1 cellular context compared by ENCODE assay signal in the genomic region with DNA sequence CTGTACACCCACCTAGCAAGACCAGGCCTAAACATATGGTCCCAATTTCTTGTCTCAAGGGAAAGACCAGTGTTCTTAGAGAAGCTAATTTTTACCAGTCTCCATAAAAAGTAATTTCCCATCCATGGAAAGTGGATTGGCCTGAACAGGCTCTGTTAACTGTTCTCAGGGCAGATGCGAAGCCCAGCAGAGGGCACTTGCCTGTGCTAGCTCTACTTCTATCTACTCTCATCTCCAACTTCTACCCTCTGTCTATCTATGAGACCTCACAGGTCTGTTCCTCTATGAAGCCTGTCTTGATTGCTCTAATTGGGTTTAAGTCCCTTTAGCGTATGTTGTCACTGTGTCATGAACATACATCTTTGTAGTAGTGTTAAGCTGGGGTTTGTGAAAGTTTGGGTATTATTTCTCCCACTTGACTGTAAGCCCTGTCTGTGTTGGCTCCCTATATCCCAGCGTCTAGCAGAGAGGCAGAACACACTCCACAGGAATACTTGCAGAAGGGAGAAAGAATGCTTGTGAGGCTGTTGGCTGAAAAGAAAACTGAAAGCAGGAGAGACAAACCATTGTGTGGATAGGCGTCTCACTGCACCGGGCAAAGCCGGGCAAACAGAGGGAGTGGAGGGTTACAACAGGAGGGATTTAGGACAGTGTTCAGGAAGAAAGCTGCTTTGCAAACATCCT.
TF ChIP-seq lines count a peak whose summit lies in the region.

No MANE protein-coding gene starts in this region.

TF ChIP-seq in SK-N-SH treated with all-trans-retinoic acid at 6 μM for 48 hours, 23 proteins besides CTCF, POLR2A, EP300 and RAD21 (continued from another document):
- TF ChIP-seq, protein P1, sequence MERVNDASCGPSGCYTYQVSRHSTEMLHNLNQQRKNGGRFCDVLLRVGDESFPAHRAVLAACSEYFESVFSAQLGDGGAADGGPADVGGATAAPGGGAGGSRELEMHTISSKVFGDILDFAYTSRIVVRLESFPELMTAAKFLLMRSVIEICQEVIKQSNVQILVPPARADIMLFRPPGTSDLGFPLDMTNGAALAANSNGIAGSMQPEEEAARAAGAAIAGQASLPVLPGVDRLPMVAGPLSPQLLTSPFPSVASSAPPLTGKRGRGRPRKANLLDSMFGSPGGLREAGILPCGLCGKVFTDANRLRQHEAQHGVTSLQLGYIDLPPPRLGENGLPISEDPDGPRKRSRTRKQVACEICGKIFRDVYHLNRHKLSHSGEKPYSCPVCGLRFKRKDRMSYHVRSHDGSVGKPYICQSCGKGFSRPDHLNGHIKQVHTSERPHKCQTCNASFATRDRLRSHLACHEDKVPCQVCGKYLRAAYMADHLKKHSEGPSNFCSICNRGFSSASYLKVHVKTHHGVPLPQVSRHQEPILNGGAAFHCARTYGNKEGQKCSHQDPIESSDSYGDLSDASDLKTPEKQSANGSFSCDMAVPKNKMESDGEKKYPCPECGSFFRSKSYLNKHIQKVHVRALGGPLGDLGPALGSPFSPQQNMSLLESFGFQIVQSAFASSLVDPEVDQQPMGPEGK (CRISPR knock-in tag; IDR thresholded peaks at IDR 0.05; ENCODE audit: borderline replicate concordance), result no peak
- TF ChIP-seq ZNF8 (CRISPR knock-in tag; IDR thresholded peaks at IDR 0.05) (no peak), ZFP30 (CRISPR knock-in tag; IDR thresholded peaks at IDR 0.05) (no peak), BACH2 (CRISPR knock-in tag; IDR thresholded peaks at IDR 0.05; ENCODE audit: borderline replicate concordance) (no peak), RARB (CRISPR knock-in tag; IDR thresholded peaks at IDR 0.05) (no peak), OSR1 (CRISPR knock-in tag; IDR thresholded peaks at IDR 0.05) (no peak)
- TF ChIP-seq, protein P2, sequence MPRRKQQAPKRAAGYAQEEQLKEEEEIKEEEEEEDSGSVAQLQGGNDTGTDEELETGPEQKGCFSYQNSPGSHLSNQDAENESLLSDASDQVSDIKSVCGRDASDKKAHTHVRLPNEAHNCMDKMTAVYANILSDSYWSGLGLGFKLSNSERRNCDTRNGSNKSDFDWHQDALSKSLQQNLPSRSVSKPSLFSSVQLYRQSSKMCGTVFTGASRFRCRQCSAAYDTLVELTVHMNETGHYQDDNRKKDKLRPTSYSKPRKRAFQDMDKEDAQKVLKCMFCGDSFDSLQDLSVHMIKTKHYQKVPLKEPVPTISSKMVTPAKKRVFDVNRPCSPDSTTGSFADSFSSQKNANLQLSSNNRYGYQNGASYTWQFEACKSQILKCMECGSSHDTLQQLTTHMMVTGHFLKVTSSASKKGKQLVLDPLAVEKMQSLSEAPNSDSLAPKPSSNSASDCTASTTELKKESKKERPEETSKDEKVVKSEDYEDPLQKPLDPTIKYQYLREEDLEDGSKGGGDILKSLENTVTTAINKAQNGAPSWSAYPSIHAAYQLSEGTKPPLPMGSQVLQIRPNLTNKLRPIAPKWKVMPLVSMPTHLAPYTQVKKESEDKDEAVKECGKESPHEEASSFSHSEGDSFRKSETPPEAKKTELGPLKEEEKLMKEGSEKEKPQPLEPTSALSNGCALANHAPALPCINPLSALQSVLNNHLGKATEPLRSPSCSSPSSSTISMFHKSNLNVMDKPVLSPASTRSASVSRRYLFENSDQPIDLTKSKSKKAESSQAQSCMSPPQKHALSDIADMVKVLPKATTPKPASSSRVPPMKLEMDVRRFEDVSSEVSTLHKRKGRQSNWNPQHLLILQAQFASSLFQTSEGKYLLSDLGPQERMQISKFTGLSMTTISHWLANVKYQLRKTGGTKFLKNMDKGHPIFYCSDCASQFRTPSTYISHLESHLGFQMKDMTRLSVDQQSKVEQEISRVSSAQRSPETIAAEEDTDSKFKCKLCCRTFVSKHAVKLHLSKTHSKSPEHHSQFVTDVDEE (CRISPR knock-in tag; IDR thresholded peaks at IDR 0.05), result no peak
